8 cellular contexts compared by ENCODE assay signal in the genomic region with DNA sequence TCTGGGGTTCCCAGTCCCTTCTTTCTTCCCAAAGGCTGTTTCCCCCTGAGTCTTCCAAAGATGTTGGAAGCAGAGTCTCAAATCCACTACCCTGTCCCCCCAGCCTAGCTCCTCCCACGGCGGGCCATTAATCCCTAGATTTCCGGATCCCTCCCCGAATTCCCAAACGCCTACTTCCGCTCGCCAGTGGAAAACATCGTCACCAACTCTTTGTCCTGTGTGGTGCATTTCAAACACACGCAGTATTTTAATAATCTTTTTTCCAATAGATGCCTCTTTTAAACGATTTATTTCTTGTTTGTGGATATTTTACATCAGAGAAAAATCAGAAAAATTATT. TPM values are rescaled to one million over a fixed set of nuclear protein-coding genes. Genes with fewer than 3 reads are reported as not detected.
DNase-seq lines count a peak whose midpoint lies in the region; ATAC-seq, FAIRE-seq and TF ChIP-seq lines count a peak whose summit lies in the region.

No MANE protein-coding gene starts in this region.

- peak overlapping the region; percentile 93 for H3K4me3 ChIP-seq in CD8-positive, alpha-beta memory T cell (ENCODE audit: low read length)
- H3K4me3 ChIP-seq in RWPE2 (ENCODE audit: severe bottlenecking), result peak overlapping the region; percentile 94
- H3K4me3 ChIP-seq in dorsolateral prefrontal cortex, result peak overlapping the region; percentile 70 to 100 (median 96)
- peak overlapping the region; percentile 79 to 97 (median 94) for H3K4me3 ChIP-seq in HepG2 (replicated peaks in 1 of 3; ENCODE audit: insufficient read depth in 1 of 3, low read depth in 2 of 3, low read length in 3 of 3)

- TF ChIP-seq POLR2A in HepG2 (IDR thresholded peaks at IDR 0.05; ENCODE audit: insufficient read depth in 1 of 2, low read depth in 2 of 2, low read length in 2 of 2), result peak in 1 of 2 experiments; percentile 33; a peak in 1 of 4 replicates

- in situ Hi-C loops in HepG2 (cut with HindIII; ENCODE audit: extremely low pct_ligation_motif_present, low pct_unique_long_range_greater_than_20kb), result no loop called here

- no TSS peak for BruUV-seq in HepG2 (replicated peaks; lab: Mats Ljungman, UMichigan)

- no peaks in the 10 kb centered on the region for H3K27me3 Mint-ChIP-seq in CD8-positive, alpha-beta memory T cell

- no peaks in the 10 kb centered on the region; the same call in 1 of the 2 replicates for H4K20me1 ChIP-seq in HepG2 (ENCODE audit: insufficient read depth, low read length)

- intact Hi-C loops in dorsolateral prefrontal cortex (cut with DNase I), result loop anchor here (5.0 kb wide), 2 partner anchors 59 to 111 kb away; partner anchors contain the start of genes TNPO2 (in 1 of the 2) and ZNF564 (in 1 of the 2)
- intact Hi-C loops in HepG2 (cut with micrococcal nuclease; ENCODE audit: unreplicated experiment), result loop anchor here (5.0 kb wide), 1 partner anchor 59 kb away; the partner anchor contains the start of gene ZNF564

- peak overlapping the region; percentile 94 to 100 (median 100) for H3K27ac Mint-ChIP-seq in CD8-positive, alpha-beta memory T cell

- no peaks in the 10 kb centered on the region for H3K9me3 ChIP-seq in CD8-positive, alpha-beta memory T cell (ENCODE audit: low read length)
- H3K9me3 ChIP-seq in RWPE2 (ENCODE audit: severe bottlenecking) (no peaks in the 10 kb centered on the region), HepG2 (ENCODE audit: low read length) (no peaks in the 10 kb centered on the region)

- H3K4me3 Mint-ChIP-seq in CD8-positive, alpha-beta memory T cell, result peak overlapping the region; percentile 99 to 100 (median 100)

- no peaks in the 10 kb centered on the region for H3K36me3 ChIP-seq in CD8-positive, alpha-beta memory T cell (ENCODE audit: insufficient read depth, low read length)
- H3K36me3 ChIP-seq in RWPE2 (ENCODE audit: low read depth) (peaks cover 58% of the 10 kb centered on the region), HepG2 (replicated peaks in 1 of 2; ENCODE audit: control insufficient read depth in 1 of 2, insufficient read depth in 2 of 2, low read length in 2 of 2) (peaks cover 3 to 22% of the 10 kb centered on the region in 2 experiments; a peak in 2 of 5 replicates)

- H3K27ac ChIP-seq in CD8-positive, alpha-beta memory T cell (ENCODE audit: low read depth, low read length), result peak overlapping the region; percentile 92
- peak overlapping the region; percentile 77 for H3K27ac ChIP-seq in RWPE2 (ENCODE audit: poor library complexity, severe bottlenecking)
- peak overlapping the region in 58 of 59 donors; percentile 39 to 98 (median 91) for H3K27ac ChIP-seq in dorsolateral prefrontal cortex
- H3K27ac ChIP-seq in HepG2 (ENCODE audit: extremely low read length, insufficient read depth, low read length), result peak overlapping the region; percentile 88

- peaks cover 42% of the 10 kb centered on the region for H3K4me1 ChIP-seq in CD8-positive, alpha-beta memory T cell (ENCODE audit: insufficient read depth, low read length)
- no peaks in the 10 kb centered on the region for H3K4me1 ChIP-seq in RWPE2 (ENCODE audit: insufficient read depth, poor library complexity, severe bottlenecking)
- peaks cover 15% of the 10 kb centered on the region for H3K4me1 ChIP-seq in HepG2 (ENCODE audit: insufficient read depth, low read length)

- H3K9ac ChIP-seq in HepG2 (ENCODE audit: insufficient read depth, low read depth, low read length), result peak overlapping the region; percentile 95

- FAIRE-seq in HepG2 (lab: Jason Lieb, UNC), result peak; percentile 76

- no peak for TF ChIP-seq CTCF in RWPE2 (IDR thresholded peaks at IDR 0.05; ENCODE audit: poor library complexity, severe bottlenecking)
- TF ChIP-seq CTCF in dorsolateral prefrontal cortex (IDR thresholded peaks at IDR 0.05 in 54 of 56, conservative IDR thresholded peaks at IDR 0.05 in 2 of 56; ENCODE audit: low read depth in 1 of 56, partially characterized antibody in 56 of 56), result no peak
- no peak for TF ChIP-seq CTCF in HepG2 (CRISPR knock-in tag; IDR thresholded peaks at IDR 0.05)

- under 1% methylated on average over 10 of the region's 10 CpGs for WGBS in HepG2 (ENCODE audit: low lambda C conversion rate)

- no peak for TF ChIP-seq RAD21 in HepG2 (CRISPR knock-in tag; IDR thresholded peaks at IDR 0.05)

- TF ChIP-seq EP300 in HepG2 (IDR thresholded peaks at IDR 0.05; ENCODE audit: low read depth in 2 of 2, low read length in 2 of 2) (no peak), HepG2 (CRISPR knock-in tag; IDR thresholded peaks at IDR 0.05; ENCODE audit: borderline replicate concordance) (no peak)

- no peaks in the 10 kb centered on the region for H3K27me3 ChIP-seq in CD8-positive, alpha-beta memory T cell (ENCODE audit: insufficient read depth, low read length, poor library complexity, severe bottlenecking)
- no peaks in the 10 kb centered on the region for H3K27me3 ChIP-seq in RWPE2 (ENCODE audit: insufficient read depth, poor library complexity, severe bottlenecking)
- H3K27me3 ChIP-seq in dorsolateral prefrontal cortex, result no peaks in the 10 kb centered on the region
- no peaks in the 10 kb centered on the region; a peak in 1 of 5 replicates for H3K27me3 ChIP-seq in HepG2 (ENCODE audit: control insufficient read depth in 1 of 2, insufficient read depth in 2 of 2, low read length in 2 of 2)

- H3K9me3 Mint-ChIP-seq in CD8-positive, alpha-beta memory T cell, result no peaks in the 10 kb centered on the region

- POLR2A ChIA-PET in CD8-positive, alpha-beta memory T cell (lab: Charles Lee), result interaction anchor here (0.5 to 1.5 kb wide), 7 partner anchors 9 to 268 kb away, joined by 3 to 12 read pairs (median 4); partner anchors contain the start of genes GET3, MAN2B1 and WDR83
- POLR2A ChIA-PET in HepG2 (lab: Yijun Ruan, JAX), result interaction anchor here (0.8 to 2.1 kb wide), 24 partner anchors 9 to 471 kb away, joined by 3 to 17 read pairs (median 5); partner anchors contain the start of genes GET3, MAN2B1, WDR83 and ZNF20

- CTCF ChIA-PET in CD8-positive, alpha-beta memory T cell (lab: Charles Lee), result no interaction called here
- CTCF ChIA-PET in HepG2 (lab: Yijun Ruan, JAX; ENCODE audit: low intra/inter-chr PET ratio, low total read pairs), result no interaction called here

- peaks cover 53% of the 10 kb centered on the region for H3K79me2 ChIP-seq in HepG2 (ENCODE audit: insufficient read depth, low read length)

- no peak overlapping the region for H2AFZ ChIP-seq in HepG2 (ENCODE audit: low read length)

- peak; percentile 69 for ATAC-seq in RWPE2 (ENCODE audit: low read depth)
- ATAC-seq in HepG2, result peak; percentile 80
- no peak for ATAC-seq in GM18520 (IDR thresholded peaks at IDR 0.05; ENCODE audit: unreplicated experiment)

- peaks cover 0 to 47% (median 1%) of the 10 kb centered on the region in 3 donors for H3K36me3 Mint-ChIP-seq in CD8-positive, alpha-beta memory T cell

- no peak for DNase-seq in CD8-positive, alpha-beta memory T cell
- DNase-seq in HT1080 (ENCODE audit: low read depth) (peak; percentile 69), RWPE2 (ENCODE audit: low spot score) (peak; percentile 64), dorsolateral prefrontal cortex (peak in 9 of 10 donors; percentile 49 to 77 (median 64)), HepG2 (ENCODE audit: low spot score) (peak; percentile 70), stromal cell of bone marrow (ENCODE audit: low read depth) (peak; percentile 83)
- no peak for DNase-seq in NK-92 treated with Interleukin-12 subunit alpha and Interleukin-12 subunit beta, amount 100 ng/mL, for 24 hours (lab: John Stamatoyannopoulos, UW)

- H3K4me2 ChIP-seq in HepG2 (ENCODE audit: low read depth, low read length), result peak overlapping the region; percentile 78

- peaks cover 41 to 69% (median 54%) of the 10 kb centered on the region in 3 donors for H3K4me1 Mint-ChIP-seq in CD8-positive, alpha-beta memory T cell

RNA-seq across cellular contexts. Expression of gene ZNF791, which starts 0.6 kb away (rescaled TPM):
- total RNA-seq in CD8-positive, alpha-beta memory T cell, result 10 to 100 TPM; 23.6 to 23.8 TPM
- 21.3 TPM for polyA plus RNA-seq in CD8-positive, alpha-beta memory T cell
- total RNA-seq in HT1080 (2014; rRNA removed; shearing (Covaris generic)), result 19.9 and 20.5 TPM in 2 replicates
- polyA plus RNA-seq in HT1080 (2015; cell fraction: cytosol; rRNA removed), result 6.9 TPM in 2 replicates
- polyA plus RNA-seq in HT1080 (2015; cell fraction: nucleus; rRNA removed), result 12.6 and 17.0 TPM in 2 replicates
- total RNA-seq in dorsolateral prefrontal cortex (10 to 100 TPM; 21.1 to 51.1 (median 33.9) TPM), HepG2 (2016; rRNA removed; fragmentation: Illumina TruSeq; extraction: Trizol) (17.4 and 21.3 TPM in 2 replicates)
- 5.5 and 5.7 TPM in 2 replicates for total RNA-seq in HepG2 (2016; cell fraction: cytosol; rRNA removed; fragmentation: Illumina TruSeq; extraction: Trizol; ENCODE audit: low read depth)
- 16.4 and 22.2 TPM in 2 replicates for total RNA-seq in HepG2 (2016; cell fraction: insoluble cytoplasmic fraction; rRNA removed; fragmentation: Illumina TruSeq; extraction: Trizol)
- 7.4 and 9.1 TPM in 2 replicates for total RNA-seq in HepG2 (2016; cell fraction: membrane; rRNA removed; fragmentation: Illumina TruSeq; extraction: Trizol)
- 15.1 and 19.8 TPM in 2 replicates for total RNA-seq in HepG2 (2016; cell fraction: nucleus; rRNA removed; fragmentation: Illumina TruSeq; extraction: Trizol)
- 10.1 and 12.8 TPM in 2 replicates for polyA plus RNA-seq in HepG2 (2011; rRNA removed)
- 4.9 and 5.3 TPM in 2 replicates for polyA plus RNA-seq in HepG2 (2011; cell fraction: cytosol; rRNA removed)
- polyA plus RNA-seq in HepG2 (2011; cell fraction: nucleus; rRNA removed), result 8.8 and 17.1 TPM in 2 replicates
- 9.2 and 12.5 TPM in 2 replicates for polyA plus RNA-seq in HepG2 (2012)
- polyA plus RNA-seq in HepG2 (2016; cell fraction: cytosol; fragmentation: Illumina TruSeq; extraction: Trizol; ENCODE audit: low read depth), result 0.87 and 3.4 TPM in 2 replicates
- polyA plus RNA-seq in HepG2 (2016; cell fraction: insoluble cytoplasmic fraction; fragmentation: Illumina TruSeq; extraction: Trizol; ENCODE audit: low read depth), result 11.5 and 12.8 TPM in 2 replicates
- polyA plus RNA-seq in HepG2 (2016; cell fraction: membrane; fragmentation: Illumina TruSeq; extraction: Trizol; ENCODE audit: low read depth), result 1.8 and 3.0 TPM in 2 replicates
- polyA plus RNA-seq in HepG2 (2016; cell fraction: nucleus; fragmentation: Illumina TruSeq; extraction: Trizol; ENCODE audit: insufficient read depth, low read depth), result 22.3 and 24.6 TPM in 2 replicates
- polyA minus RNA-seq in HepG2 (2011; rRNA and poly(A)+ RNA removed; ENCODE audit: low replicate concordance), result 11.0 and 21.0 TPM in 2 replicates
- polyA minus RNA-seq in HepG2 (2011; cell fraction: cytosol; rRNA and poly(A)+ RNA removed), result 13.4 and 16.9 TPM in 2 replicates
- 22.8 and 25.7 TPM in 2 replicates for polyA minus RNA-seq in HepG2 (2011; cell fraction: nucleus; rRNA and poly(A)+ RNA removed)

RNA-seq across cellular contexts. Expression of gene ZNF490, which starts 0.7 kb away (rescaled TPM):
- total RNA-seq in CD8-positive, alpha-beta memory T cell, result 1 to 10 TPM; 8.0 to 8.4 TPM
- 6.9 TPM for polyA plus RNA-seq in CD8-positive, alpha-beta memory T cell
- total RNA-seq in HT1080 (2014; rRNA removed; shearing (Covaris generic)), result 3.4 and 7.0 TPM in 2 replicates
- polyA plus RNA-seq in HT1080 (2015; cell fraction: cytosol; rRNA removed), result 0.97 and 1.9 TPM in 2 replicates
- 1.4 and 2.2 TPM in 2 replicates for polyA plus RNA-seq in HT1080 (2015; cell fraction: nucleus; rRNA removed)
- 10 to 100 TPM; 11.0 to 31.0 (median 19.9) TPM for total RNA-seq in dorsolateral prefrontal cortex
- total RNA-seq in HepG2 (2016; rRNA removed; fragmentation: Illumina TruSeq; extraction: Trizol), result 2.9 and 5.2 TPM in 2 replicates
- 0.40 and 0.71 TPM in 2 replicates for total RNA-seq in HepG2 (2016; cell fraction: cytosol; rRNA removed; fragmentation: Illumina TruSeq; extraction: Trizol; ENCODE audit: low read depth)
- 2.9 and 5.1 TPM in 2 replicates for total RNA-seq in HepG2 (2016; cell fraction: insoluble cytoplasmic fraction; rRNA removed; fragmentation: Illumina TruSeq; extraction: Trizol)
- 1.4 and 1.7 TPM in 2 replicates for total RNA-seq in HepG2 (2016; cell fraction: membrane; rRNA removed; fragmentation: Illumina TruSeq; extraction: Trizol)
- total RNA-seq in HepG2 (2016; cell fraction: nucleus; rRNA removed; fragmentation: Illumina TruSeq; extraction: Trizol), result 2.6 and 3.7 TPM in 2 replicates
- 1.2 and 1.3 TPM in 2 replicates for polyA plus RNA-seq in HepG2 (2011; rRNA removed)
- polyA plus RNA-seq in HepG2 (2011; cell fraction: cytosol; rRNA removed), result 0.52 and 0.60 TPM in 2 replicates
- polyA plus RNA-seq in HepG2 (2011; cell fraction: nucleus; rRNA removed), result 0.99 and 1.1 TPM in 2 replicates
- 0.54 and 0.77 TPM in 2 replicates for polyA plus RNA-seq in HepG2 (2012)
- polyA plus RNA-seq in HepG2 (2016; cell fraction: cytosol; fragmentation: Illumina TruSeq; extraction: Trizol; ENCODE audit: low read depth), result 0.10 TPM in 1 of 2 replicates, not detected in the other
- 0.48 and 0.69 TPM in 2 replicates for polyA plus RNA-seq in HepG2 (2016; cell fraction: insoluble cytoplasmic fraction; fragmentation: Illumina TruSeq; extraction: Trizol; ENCODE audit: low read depth)
- 0.10 TPM in 1 of 2 replicates, not detected in the other for polyA plus RNA-seq in HepG2 (2016; cell fraction: membrane; fragmentation: Illumina TruSeq; extraction: Trizol; ENCODE audit: low read depth)
- 2.5 and 3.0 TPM in 2 replicates for polyA plus RNA-seq in HepG2 (2016; cell fraction: nucleus; fragmentation: Illumina TruSeq; extraction: Trizol; ENCODE audit: insufficient read depth, low read depth)
- polyA minus RNA-seq in HepG2 (2011; rRNA and poly(A)+ RNA removed; ENCODE audit: low replicate concordance), result 5.6 and 6.1 TPM in 2 replicates
- 3.9 and 4.4 TPM in 2 replicates for polyA minus RNA-seq in HepG2 (2011; cell fraction: cytosol; rRNA and poly(A)+ RNA removed)
- 8.1 and 9.9 TPM in 2 replicates for polyA minus RNA-seq in HepG2 (2011; cell fraction: nucleus; rRNA and poly(A)+ RNA removed)

RNA-seq across cellular contexts. Expression of gene MAN2B1, which starts 55.2 kb away (rescaled TPM):
- total RNA-seq in CD8-positive, alpha-beta memory T cell, result 10 to 100 TPM; 83.8 to 85.3 TPM
- 76.4 TPM for polyA plus RNA-seq in CD8-positive, alpha-beta memory T cell
- total RNA-seq in HT1080 (2014; rRNA removed; shearing (Covaris generic)), result 31.2 and 38.5 TPM in 2 replicates
- polyA plus RNA-seq in HT1080 (2015; cell fraction: cytosol; rRNA removed), result 52.4 and 53.4 TPM in 2 replicates
- 64.3 and 70.4 TPM in 2 replicates for polyA plus RNA-seq in HT1080 (2015; cell fraction: nucleus; rRNA removed)
- total RNA-seq in dorsolateral prefrontal cortex (10 to 100 TPM; 16.5 to 62.2 (median 32.8) TPM), HepG2 (2016; rRNA removed; fragmentation: Illumina TruSeq; extraction: Trizol) (10.8 and 23.8 TPM in 2 replicates)
- 4.0 and 5.4 TPM in 2 replicates for total RNA-seq in HepG2 (2016; cell fraction: cytosol; rRNA removed; fragmentation: Illumina TruSeq; extraction: Trizol; ENCODE audit: low read depth)
- total RNA-seq in HepG2 (2016; cell fraction: insoluble cytoplasmic fraction; rRNA removed; fragmentation: Illumina TruSeq; extraction: Trizol), result 8.6 and 23.6 TPM in 2 replicates
- total RNA-seq in HepG2 (2016; cell fraction: membrane; rRNA removed; fragmentation: Illumina TruSeq; extraction: Trizol), result 13.4 and 16.7 TPM in 2 replicates
- total RNA-seq in HepG2 (2016; cell fraction: nucleus; rRNA removed; fragmentation: Illumina TruSeq; extraction: Trizol), result 28.7 and 30.9 TPM in 2 replicates
- polyA plus RNA-seq in HepG2 (2011; rRNA removed), result 23.6 and 31.8 TPM in 2 replicates
- 26.5 and 29.6 TPM in 2 replicates for polyA plus RNA-seq in HepG2 (2011; cell fraction: cytosol; rRNA removed)
- 46.9 and 59.4 TPM in 2 replicates for polyA plus RNA-seq in HepG2 (2011; cell fraction: nucleus; rRNA removed)
- polyA plus RNA-seq in HepG2 (2012), result 38.9 and 46.8 TPM in 2 replicates
- polyA plus RNA-seq in HepG2 (2016; cell fraction: cytosol; fragmentation: Illumina TruSeq; extraction: Trizol; ENCODE audit: low read depth), result 4.9 and 6.4 TPM in 2 replicates
- 10.9 and 14.9 TPM in 2 replicates for polyA plus RNA-seq in HepG2 (2016; cell fraction: insoluble cytoplasmic fraction; fragmentation: Illumina TruSeq; extraction: Trizol; ENCODE audit: low read depth)
- 15.2 and 17.9 TPM in 2 replicates for polyA plus RNA-seq in HepG2 (2016; cell fraction: membrane; fragmentation: Illumina TruSeq; extraction: Trizol; ENCODE audit: low read depth)
- polyA plus RNA-seq in HepG2 (2016; cell fraction: nucleus; fragmentation: Illumina TruSeq; extraction: Trizol; ENCODE audit: insufficient read depth, low read depth), result 43.7 and 53.7 TPM in 2 replicates
- polyA minus RNA-seq in HepG2 (2011; rRNA and poly(A)+ RNA removed; ENCODE audit: low replicate concordance), result 15.2 and 23.5 TPM in 2 replicates
- 8.4 and 16.6 TPM in 2 replicates for polyA minus RNA-seq in HepG2 (2011; cell fraction: cytosol; rRNA and poly(A)+ RNA removed)
- 10.7 and 15.5 TPM in 2 replicates for polyA minus RNA-seq in HepG2 (2011; cell fraction: nucleus; rRNA and poly(A)+ RNA removed)

RNA-seq across cellular contexts. Expression of gene WDR83, which starts 55.3 kb away (rescaled TPM):
- total RNA-seq in CD8-positive, alpha-beta memory T cell, result 10 to 100 TPM; 18.8 to 19.9 TPM
- polyA plus RNA-seq in CD8-positive, alpha-beta memory T cell, result 13.1 TPM
- 12.5 and 18.2 TPM in 2 replicates for total RNA-seq in HT1080 (2014; rRNA removed; shearing (Covaris generic))
- polyA plus RNA-seq in HT1080 (2015; cell fraction: cytosol; rRNA removed), result 11.9 and 13.2 TPM in 2 replicates
- polyA plus RNA-seq in HT1080 (2015; cell fraction: nucleus; rRNA removed), result 11.8 and 13.5 TPM in 2 replicates
- 10 to 100 TPM; 11.8 to 30.1 (median 19.5) TPM for total RNA-seq in dorsolateral prefrontal cortex
- 9.9 and 10.7 TPM in 2 replicates for total RNA-seq in HepG2 (2016; rRNA removed; fragmentation: Illumina TruSeq; extraction: Trizol)
- 6.9 and 7.6 TPM in 2 replicates for total RNA-seq in HepG2 (2016; cell fraction: cytosol; rRNA removed; fragmentation: Illumina TruSeq; extraction: Trizol; ENCODE audit: low read depth)
- total RNA-seq in HepG2 (2016; cell fraction: insoluble cytoplasmic fraction; rRNA removed; fragmentation: Illumina TruSeq; extraction: Trizol), result 11.3 and 11.8 TPM in 2 replicates
- 8.4 and 8.9 TPM in 2 replicates for total RNA-seq in HepG2 (2016; cell fraction: membrane; rRNA removed; fragmentation: Illumina TruSeq; extraction: Trizol)
- 7.7 and 8.0 TPM in 2 replicates for total RNA-seq in HepG2 (2016; cell fraction: nucleus; rRNA removed; fragmentation: Illumina TruSeq; extraction: Trizol)
- polyA plus RNA-seq in HepG2 (2011; rRNA removed), result 4.5 and 5.4 TPM in 2 replicates
- polyA plus RNA-seq in HepG2 (2011; cell fraction: cytosol; rRNA removed), result 6.2 and 9.4 TPM in 2 replicates
- polyA plus RNA-seq in HepG2 (2011; cell fraction: nucleus; rRNA removed), result 11.3 and 12.7 TPM in 2 replicates
- polyA plus RNA-seq in HepG2 (2012), result 5.0 and 9.1 TPM in 2 replicates
- polyA plus RNA-seq in HepG2 (2016; cell fraction: cytosol; fragmentation: Illumina TruSeq; extraction: Trizol; ENCODE audit: low read depth), result 5.9 and 6.7 TPM in 2 replicates
- polyA plus RNA-seq in HepG2 (2016; cell fraction: insoluble cytoplasmic fraction; fragmentation: Illumina TruSeq; extraction: Trizol; ENCODE audit: low read depth), result 11.8 and 12.8 TPM in 2 replicates
- 8.3 and 8.5 TPM in 2 replicates for polyA plus RNA-seq in HepG2 (2016; cell fraction: membrane; fragmentation: Illumina TruSeq; extraction: Trizol; ENCODE audit: low read depth)
- 13.7 and 15.3 TPM in 2 replicates for polyA plus RNA-seq in HepG2 (2016; cell fraction: nucleus; fragmentation: Illumina TruSeq; extraction: Trizol; ENCODE audit: insufficient read depth, low read depth)
- 10.4 and 11.3 TPM in 2 replicates for polyA minus RNA-seq in HepG2 (2011; rRNA and poly(A)+ RNA removed; ENCODE audit: low replicate concordance)
- 1.6 and 2.4 TPM in 2 replicates for polyA minus RNA-seq in HepG2 (2011; cell fraction: cytosol; rRNA and poly(A)+ RNA removed)
- polyA minus RNA-seq in HepG2 (2011; cell fraction: nucleus; rRNA and poly(A)+ RNA removed), result 7.7 and 8.6 TPM in 2 replicates

Comparison
In these comparisons a context has a peak if more than half of its experiments do, and no peak if none do; other contexts are left out.
1. DNase-seq: peak in HT1080 (single experiment), RWPE2 (single experiment), dorsolateral prefrontal cortex (9 of 10), HepG2 (single experiment) and stromal cell of bone marrow (single experiment); none in CD8-positive, alpha-beta memory T cell (0 of 5) and NK-92 treated with Interleukin-12 subunit alpha and Interleukin-12 subunit beta, amount 100 ng/mL, for 24 hours (single experiment).
2. Peak in every context shown above with its lines, with median percentiles within 50 percentile points of each other: H3K27ac ChIP-seq and H3K4me3 ChIP-seq.